19 cellular contexts compared by ENCODE assay signal in the genomic region with DNA sequence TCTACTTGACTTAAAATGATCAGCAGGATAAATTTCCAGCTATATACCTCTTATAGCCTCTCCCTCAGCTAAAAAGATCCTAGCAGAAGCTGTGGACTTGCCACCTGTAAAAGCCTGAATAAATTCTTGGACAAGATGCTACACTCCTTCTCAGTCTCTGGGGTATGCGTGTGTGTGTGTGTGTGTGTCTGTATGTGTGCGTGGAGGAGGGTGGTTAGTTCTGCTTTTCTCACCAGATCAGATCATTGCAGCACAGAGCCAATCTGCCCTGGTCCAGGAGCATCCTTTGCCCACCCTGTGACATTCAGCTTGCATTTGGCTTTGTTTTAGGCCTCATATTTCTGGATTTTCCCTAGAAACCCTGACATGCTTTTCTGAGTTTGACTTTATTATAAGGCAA.
"Had no signal": no experiment of that assay in that cellular context is flagged by ENCODE, and none has a peak within 500 bp of the region (broad histone marks: within the 10 kb centered on the region; RNA-seq: fewer than 3 reads in every experiment).

No MANE protein-coding gene starts in this region.

- H3K9me3 ChIP-seq: psoas muscle, right lobe of liver, suprapubic skin had no signal

- H3K36me3 ChIP-seq: esophagus squamous epithelium, right lobe of liver, suprapubic skin had no signal

- H3K4me3 ChIP-seq: esophagus squamous epithelium, psoas muscle, right lobe of liver, smooth muscle cell, suprapubic skin had no signal

- DNase-seq: activated CD4-positive, alpha-beta T cell treated with anti-CD3 and anti-CD28 coated beads, Interleukin-2, amount 50 U/mL, for 4 hours; activated naive CD4-positive, alpha-beta T cell treated with anti-CD3 and anti-CD28 coated beads for 36 hours; activated naive CD8-positive, alpha-beta T cell treated with anti-CD3 and anti-CD28 coated beads, Interleukin-2, amount 50 U/mL, for 24 hours; activated T-cell treated with anti-CD3 and anti-CD28 coated beads for 4 hours; aorta; cortex of kidney; effector CD8-positive, alpha-beta T cell; esophagus squamous epithelium; kidney glomerular epithelial cell; left ventricle myocardium superior; psoas muscle; right lobe of liver; stimulated activated CD4-positive, alpha-beta T cell treated with anti-CD3 and anti-CD28 coated beads, Interleukin-4, amount 100 ng/mL, for 4 hours; stimulated activated CD8-positive, alpha-beta memory T cell treated with anti-CD3 and anti-CD28 coated beads, Interleukin-4, amount 100 ng/mL, for 48 hours; trophoblast cell had no signal

- H3K4me1 ChIP-seq: esophagus squamous epithelium, psoas muscle, right lobe of liver, suprapubic skin had no signal

- H3K27me3 ChIP-seq: esophagus squamous epithelium, right lobe of liver, suprapubic skin had no signal

- ATAC-seq: activated CD4-positive, CD25-positive, alpha-beta regulatory T cell treated with anti-CD3 and anti-CD28 coated beads, Interleukin-2, amount 50 U/mL, for 24 hours; activated naive CD8-positive, alpha-beta T cell treated with anti-CD3 and anti-CD28 coated beads, Interleukin-2, amount 50 U/mL, for 24 hours; activated T-helper 17 cell treated with anti-CD3 and anti-CD28 coated beads, Interleukin-2, amount 50 U/mL, for 72 hours; left ventricle myocardium superior; psoas muscle; right lobe of liver had no signal
